Comparison of ENCODE assay signal across 10 cellular contexts in the genomic region with DNA sequence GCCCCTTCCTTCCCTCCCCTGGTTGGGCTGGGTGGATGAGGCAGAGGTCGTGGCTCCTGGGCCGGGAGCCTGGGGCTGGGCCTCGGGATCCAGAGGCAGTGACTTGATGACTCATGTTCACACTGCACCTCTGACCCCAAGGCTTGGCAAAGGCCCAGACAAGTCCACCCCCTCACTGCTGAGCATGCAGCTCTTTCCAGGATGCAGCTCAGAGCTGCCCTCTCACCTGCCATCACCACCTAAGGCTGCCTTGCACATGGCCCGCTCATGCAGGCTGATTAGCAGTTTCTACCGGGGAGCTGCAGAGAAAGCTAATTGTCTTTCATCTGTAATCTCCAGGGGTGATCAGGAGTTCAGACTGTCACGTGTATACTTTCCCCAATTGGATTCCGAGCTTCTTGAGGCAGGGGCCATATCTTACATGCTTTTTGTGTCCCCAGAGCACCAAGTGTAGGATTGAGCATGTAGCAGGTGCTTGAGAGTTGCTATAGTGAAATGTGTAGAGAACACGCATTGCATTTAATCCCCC.
DNase-seq lines count a peak whose midpoint lies in the region; ATAC-seq and TF ChIP-seq lines count a peak whose summit lies in the region.
"Had no signal": no experiment of that assay in that cellular context is flagged by ENCODE, and none has a peak within 500 bp of the region (broad histone marks: within the 10 kb centered on the region; RNA-seq: fewer than 3 reads in every experiment).

No MANE protein-coding gene starts in this region.

- no peak overlapping the region for H3K4me3 ChIP-seq in gastrocnemius medialis
- H3K4me3 ChIP-seq: lower lobe of right lung had no signal

- DNase-seq in Daoy (ENCODE audit: low read depth) = peak; percentile 65
- peak; percentile 32 for DNase-seq in LoVo (ENCODE audit: low spot score)
- DNase-seq in caudate nucleus (lab: John Stamatoyannopoulos, UW) = peak in 22 of 61 donors; percentile 23 to 68 (median 50)
- DNase-seq in nephron progenitor cell = peak; percentile 19
- no peak for DNase-seq in activated T-cell treated with anti-CD3 and anti-CD28 coated beads, Interleukin-2, amount 50 U/mL, for 1 hour
- no peak for DNase-seq in AG08395 (ENCODE audit: low spot score)
- no peak for DNase-seq in gastrocnemius medialis
- DNase-seq in CD4-positive, alpha-beta T cell = no peak
- DNase-seq: effector CD4-positive, alpha-beta T cell; lower lobe of right lung had no signal

- no peak overlapping the region for H3K4me3 Mint-ChIP-seq in nephron progenitor cell
- H3K4me3 Mint-ChIP-seq in CD4-positive, alpha-beta T cell = no peak overlapping the region

- no peaks in the 10 kb centered on the region for H3K9me3 Mint-ChIP-seq in nephron progenitor cell
- no peaks in the 10 kb centered on the region for H3K9me3 Mint-ChIP-seq in CD4-positive, alpha-beta T cell

- H3K27me3 ChIP-seq in gastrocnemius medialis = no peaks in the 10 kb centered on the region
- H3K27me3 ChIP-seq in CD4-positive, alpha-beta T cell (ENCODE audit: control insufficient read depth, insufficient read depth, low read length) = no peaks in the 10 kb centered on the region

- no peaks in the 10 kb centered on the region for H3K36me3 ChIP-seq in gastrocnemius medialis
- H3K36me3 ChIP-seq: lower lobe of right lung had no signal

- in situ Hi-C loops in gastrocnemius medialis (cut with MboI; ENCODE audit: low sequenced_read_pairs in 4 of 4) = no loop called here

- no peaks in the 10 kb centered on the region for H3K36me3 Mint-ChIP-seq in nephron progenitor cell (ENCODE audit: low read depth)
- H3K36me3 Mint-ChIP-seq in CD4-positive, alpha-beta T cell (ENCODE audit: low read depth) = no peaks in the 10 kb centered on the region

- peak overlapping the region; percentile 83 for H3K27ac ChIP-seq in caudate nucleus (ENCODE audit: low read depth, low read length)
- no peak overlapping the region for H3K27ac ChIP-seq in gastrocnemius medialis
- no peak overlapping the region for H3K27ac ChIP-seq in CD4-positive, alpha-beta T cell (ENCODE audit: low read depth, low read length)
- H3K27ac ChIP-seq: lower lobe of right lung had no signal

- TF ChIP-seq POLR2A in gastrocnemius medialis (IDR thresholded peaks at IDR 0.05) = no peak

- no peak overlapping the region for H3K27ac Mint-ChIP-seq in nephron progenitor cell
- no peak overlapping the region for H3K27ac Mint-ChIP-seq in CD4-positive, alpha-beta T cell

- POLR2A ChIA-PET in CD4-positive, alpha-beta T cell (lab: Charles Lee) = interaction anchor here (0.9 kb wide), 1 partner anchor 14 kb away, joined by 5 read pairs; no protein-coding TSS in a partner anchor

- no peak for ATAC-seq in gastrocnemius medialis
- ATAC-seq in CD4-positive, alpha-beta T cell (ENCODE audit: poor library complexity) = no peak
- ATAC-seq: lower lobe of right lung had no signal

- peaks cover 14% of the 10 kb centered on the region for H3K27me3 Mint-ChIP-seq in nephron progenitor cell (ENCODE audit: low read depth, poor library complexity)
- H3K27me3 Mint-ChIP-seq in CD4-positive, alpha-beta T cell = no peaks in the 10 kb centered on the region

- intact Hi-C loops in gastrocnemius medialis (cut with DNase I; ENCODE audit: low total_unique reads) = no loop called here
- intact Hi-C loops in CD4-positive, alpha-beta T cell (cut with DNase I, micrococcal nuclease) = no loop called here

- TF ChIP-seq CTCF in nephron progenitor cell (IDR thresholded peaks at IDR 0.05) = no peak
- no peak for TF ChIP-seq CTCF in gastrocnemius medialis (IDR thresholded peaks at IDR 0.05 in 4 of 5, conservative IDR thresholded peaks at IDR 0.05 in 1 of 5)
- no peak for TF ChIP-seq CTCF in CD4-positive, alpha-beta T cell (IDR thresholded peaks at IDR 0.05)

- CTCF ChIA-PET in CD4-positive, alpha-beta T cell (lab: Charles Lee) = interaction anchor here (1.1 kb wide), 1 partner anchor 58 kb away, joined by 4 read pairs; no protein-coding TSS in a partner anchor

- H3K4me1 ChIP-seq in gastrocnemius medialis = no peaks in the 10 kb centered on the region
- H3K4me1 ChIP-seq: lower lobe of right lung had no signal

- no peaks in the 10 kb centered on the region for H3K9me3 ChIP-seq in gastrocnemius medialis
- H3K9me3 ChIP-seq in CD4-positive, alpha-beta T cell (ENCODE audit: control insufficient read depth, low read length) = no peaks in the 10 kb centered on the region
- H3K9me3 ChIP-seq: lower lobe of right lung had no signal

- peaks cover 51% of the 10 kb centered on the region for H3K4me1 Mint-ChIP-seq in nephron progenitor cell
- H3K4me1 Mint-ChIP-seq in CD4-positive, alpha-beta T cell (ENCODE audit: low read depth) = no peaks in the 10 kb centered on the region

Comparison
In these comparisons a context has a peak if more than half of its experiments do, and no peak if none do; other contexts are left out.
1. DNase-seq: peak in Daoy (single experiment), LoVo (single experiment) and nephron progenitor cell (single experiment); none in activated T-cell treated with anti-CD3 and anti-CD28 coated beads, Interleukin-2, amount 50 U/mL, for 1 hour (single experiment), AG08395 (single experiment), gastrocnemius medialis (0 of 2) and CD4-positive, alpha-beta T cell (0 of 10).